8 cellular contexts compared by ENCODE assay signal in genomic region chr3:114706591-114707224, GRCh38.
DNase-seq lines count a peak whose midpoint lies in the region; ATAC-seq and TF ChIP-seq lines count a peak whose summit lies in the region.

No MANE protein-coding gene starts in this region.

- H3K9me3 Mint-ChIP-seq in HFFc6, result no peaks in the 10 kb centered on the region

- CTCF ChIA-PET in GM10248 (lab: Yijun Ruan, JAX), result interaction anchor here (0.7 kb wide), 1 partner anchor 14 kb away, joined by 3 read pairs; no protein-coding TSS in a partner anchor

- peaks cover 15% of the 10 kb centered on the region for H3K4me1 Mint-ChIP-seq in HFFc6 (ENCODE audit: low read depth)

- DNase-seq in GM10248 (ENCODE audit: extremely low spot score) (peak; percentile 24), HFFc6 (peak; percentile 31), kidney glomerular epithelial cell (lab: John Stamatoyannopoulos, UW) (peak; percentile 74), NOMO-1 treated with DMSO at 0.1 percent for 48 hours (lab: John Stamatoyannopoulos, UW; ENCODE audit: unreplicated experiment) (no peak), NCI-H510A treated with DMSO at 0.1 percent for 48 hours (lab: John Stamatoyannopoulos, UW) (no peak)
- no peak for DNase-seq in central memory CD4-positive, alpha-beta T cell

- POLR2A ChIA-PET in GM10248 (lab: Yijun Ruan, JAX), result no interaction called here

- ATAC-seq in SK-N-SH treated with all-trans-retinoic acid at 6 μM for 48 hours, result peak; percentile 75
- no peak for ATAC-seq in GM18870 (IDR thresholded peaks at IDR 0.05; ENCODE audit: unreplicated experiment)

- TF ChIP-seq CTCF in GM10248 (IDR thresholded peaks at IDR 0.05; ENCODE audit: control extremely low read depth, extremely low read depth, low read depth, missing control alignments), result no peak
- TF ChIP-seq CTCF in HFFc6 (IDR thresholded peaks at IDR 0.05), result no peak

- H3K36me3 Mint-ChIP-seq in HFFc6 (ENCODE audit: low read depth), result no peaks in the 10 kb centered on the region

- H3K27ac Mint-ChIP-seq in HFFc6, result no peak overlapping the region

- H3K4me3 Mint-ChIP-seq in HFFc6, result no peak overlapping the region

- no peaks in the 10 kb centered on the region for H3K27me3 Mint-ChIP-seq in HFFc6 (ENCODE audit: insufficient read depth)

TF ChIP-seq in SK-N-SH treated with all-trans-retinoic acid at 6 μM for 48 hours, 23 proteins besides CTCF, POLR2A, EP300 and RAD21:
- TF ChIP-seq, protein P1, sequence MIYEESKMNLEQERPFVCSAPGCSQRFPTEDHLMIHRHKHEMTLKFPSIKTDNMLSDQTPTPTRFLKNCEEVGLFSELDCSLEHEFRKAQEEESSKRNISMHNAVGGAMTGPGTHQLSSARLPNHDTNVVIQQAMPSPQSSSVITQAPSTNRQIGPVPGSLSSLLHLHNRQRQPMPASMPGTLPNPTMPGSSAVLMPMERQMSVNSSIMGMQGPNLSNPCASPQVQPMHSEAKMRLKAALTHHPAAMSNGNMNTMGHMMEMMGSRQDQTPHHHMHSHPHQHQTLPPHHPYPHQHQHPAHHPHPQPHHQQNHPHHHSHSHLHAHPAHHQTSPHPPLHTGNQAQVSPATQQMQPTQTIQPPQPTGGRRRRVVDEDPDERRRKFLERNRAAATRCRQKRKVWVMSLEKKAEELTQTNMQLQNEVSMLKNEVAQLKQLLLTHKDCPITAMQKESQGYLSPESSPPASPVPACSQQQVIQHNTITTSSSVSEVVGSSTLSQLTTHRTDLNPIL (CRISPR knock-in tag; IDR thresholded peaks at IDR 0.05; ENCODE audit: low read depth), result no peak
- peak; percentile 14; the same call in 1 of the 2 replicates for TF ChIP-seq ISL1 (CRISPR knock-in tag; IDR thresholded peaks at IDR 0.05)

Comparison
In these comparisons a context has a peak if more than half of its experiments do, and no peak if none do; other contexts are left out.
1. DNase-seq: peak in GM10248 (single experiment), HFFc6 (single experiment) and kidney glomerular epithelial cell (single experiment); none in central memory CD4-positive, alpha-beta T cell (single experiment), NOMO-1 treated with DMSO at 0.1 percent for 48 hours (single experiment) and NCI-H510A treated with DMSO at 0.1 percent for 48 hours (single experiment).